ENCODE assay signal across 8 cellular contexts in the genomic region with DNA sequence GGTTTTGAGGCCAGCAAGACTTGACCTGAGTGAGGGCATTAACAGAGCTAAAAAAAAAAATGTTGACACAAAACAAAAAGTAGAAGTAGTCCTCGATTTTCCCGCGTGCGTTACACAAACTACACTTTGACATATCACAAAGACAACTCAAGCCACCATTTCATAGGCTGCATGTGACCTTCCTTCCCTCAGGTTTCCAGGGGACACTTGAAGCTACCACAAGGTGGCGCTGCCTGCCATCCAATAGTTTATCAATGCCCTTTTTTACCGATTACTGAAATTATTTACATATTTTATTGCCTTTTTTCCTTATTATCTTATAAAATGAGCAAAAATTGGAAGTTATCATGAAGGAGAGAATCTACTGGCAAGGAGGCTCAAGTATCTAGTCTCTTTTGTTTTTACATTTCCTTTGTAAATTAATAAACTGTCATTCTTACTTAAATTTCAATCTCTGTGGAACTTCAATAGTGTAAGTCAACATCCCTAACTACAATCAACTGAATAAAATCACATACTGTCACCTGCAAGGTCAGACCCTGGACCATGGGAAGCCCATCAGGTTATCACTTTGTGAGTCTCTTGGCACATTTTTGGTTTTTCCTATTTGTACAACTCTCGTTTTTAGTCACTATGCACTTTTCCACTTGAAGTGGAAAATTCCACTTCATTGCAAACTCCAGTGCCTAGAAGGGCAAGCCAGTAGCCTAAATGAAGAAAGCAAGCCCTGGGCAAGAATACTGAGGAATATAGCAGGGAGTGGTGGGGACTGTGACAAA.
DNase-seq lines count a peak whose midpoint lies in the region; ATAC-seq and TF ChIP-seq lines count a peak whose summit lies in the region.

No MANE protein-coding gene starts in this region.

- no peaks in the 10 kb centered on the region for H3K36me3 ChIP-seq in mammary epithelial cell (ENCODE audit: insufficient read depth, low read length)

- intact Hi-C loops in mammary epithelial cell (cut with micrococcal nuclease): loop anchor here (1.0 to 10.0 kb wide), 6 partner anchors 100 to 1112 kb away; no protein-coding TSS in a partner anchor

- H3K79me2 ChIP-seq in mammary epithelial cell (ENCODE audit: insufficient read depth, low read length): no peaks in the 10 kb centered on the region

- no peak overlapping the region for H3K4me3 ChIP-seq in mammary epithelial cell (replicated peaks in 1 of 3; ENCODE audit: insufficient read depth in 1 of 3, low read depth in 2 of 3, low read length in 3 of 3)

- H3K9me3 ChIP-seq in mammary epithelial cell (replicated peaks; ENCODE audit: insufficient read depth, low read length): no peaks in the 10 kb centered on the region

- CTCF ChIA-PET in WTC11 (lab: Charles Lee): interaction anchor here (0.6 to 1.6 kb wide), 6 partner anchors 9 to 282 kb away, joined by 3 to 8 read pairs (median 4); no protein-coding TSS in a partner anchor
- CTCF ChIA-PET in mammary epithelial cell (lab: Charles Lee; ENCODE audit: low non-redundant PET): interaction anchor here (0.6 to 0.7 kb wide), 2 partner anchors 97 to 99 kb away, joined by 6 to 8 read pairs; no protein-coding TSS in a partner anchor

- ATAC-seq in WTC11 (0 out of 2 replicates have a peak, but pooled peaks have one; percentile 16), HG02870 (IDR thresholded peaks at IDR 0.05; ENCODE audit: unreplicated experiment) (no peak)

- H3K36me3 Mint-ChIP-seq in HFFc6 (ENCODE audit: low read depth) (no peaks in the 10 kb centered on the region), WTC11 (no peaks in the 10 kb centered on the region)

- H3K27me3 ChIP-seq in mammary epithelial cell (ENCODE audit: insufficient read depth, low read length): no peaks in the 10 kb centered on the region

- H3K9me3 Mint-ChIP-seq in HFFc6 (no peaks in the 10 kb centered on the region), WTC11 (no peaks in the 10 kb centered on the region)

- H3K27me3 Mint-ChIP-seq in HFFc6 (ENCODE audit: insufficient read depth) (peaks cover 10% of the 10 kb centered on the region; the same call in 1 of the 2 replicates), WTC11 (ENCODE audit: low read depth) (peaks cover 6% of the 10 kb centered on the region; the same call in 1 of the 2 replicates)

- H2AFZ ChIP-seq in mammary epithelial cell (ENCODE audit: low read depth, low read length): no peak overlapping the region

- H3K4me3 Mint-ChIP-seq in HFFc6 (no peak overlapping the region), WTC11 (no peak overlapping the region)

- TF ChIP-seq CTCF in HFFc6 (IDR thresholded peaks at IDR 0.05) (peak; percentile 99), WTC11 (IDR thresholded peaks at IDR 0.05) (peak; percentile 91), mammary epithelial cell (conservative IDR thresholded peaks at IDR 0.05 in 1 of 2, IDR thresholded peaks at IDR 0.05 in 1 of 2; ENCODE audit: extremely low read depth in 1 of 2, insufficient read depth in 1 of 2, low read depth in 1 of 2, low read length in 2 of 2) (peak; percentile 90 to 96)

- H3K27ac Mint-ChIP-seq in HFFc6: no peak overlapping the region
- H3K27ac Mint-ChIP-seq in WTC11: no peak overlapping the region; the same call in 1 of the 2 replicates

- no peak overlapping the region for H3K9ac ChIP-seq in mammary epithelial cell (ENCODE audit: insufficient read depth, low read length)

- no TSS peak for BruUV-seq in mammary epithelial cell (replicated peaks; lab: Mats Ljungman, UMichigan)

- DNase-seq in EH (ENCODE audit: low read depth): peak; percentile 50
- peak; percentile 31 for DNase-seq in HFFc6
- peak; percentile 50 for DNase-seq in NCI-H2196 treated with DMSO at 0.1 percent for 48 hours (lab: John Stamatoyannopoulos, UW; ENCODE audit: unreplicated experiment)
- DNase-seq in WTC11 (ENCODE audit: low spot score): peak; percentile 76
- DNase-seq in mammary epithelial cell: peak; percentile 30
- peak; percentile 31 for DNase-seq in kidney glomerular epithelial cell (lab: John Stamatoyannopoulos, UW)
- peak; percentile 66 to 70 for DNase-seq in stimulated activated CD4-positive, alpha-beta T cell treated with anti-CD3 and anti-CD28 coated beads, Interleukin-4, amount 100 ng/mL, for 4 hours

- no peak overlapping the region for H3K4me2 ChIP-seq in mammary epithelial cell (ENCODE audit: insufficient read depth, low read depth, low read length)

- no peak overlapping the region for H3K27ac ChIP-seq in mammary epithelial cell (ENCODE audit: insufficient read depth, low read depth, low read length)

- no peaks in the 10 kb centered on the region for H3K4me1 ChIP-seq in mammary epithelial cell (ENCODE audit: insufficient read depth, low read length)

- no peaks in the 10 kb centered on the region for H4K20me1 ChIP-seq in mammary epithelial cell (ENCODE audit: insufficient read depth, low read length)

- in situ Hi-C loops in mammary epithelial cell (cut with MboI; ENCODE audit: low sequenced_read_pairs in 2 of 2): no loop called here

- H3K4me1 Mint-ChIP-seq in HFFc6 (ENCODE audit: low read depth) (peaks cover 20% of the 10 kb centered on the region), WTC11 (peaks cover 22% of the 10 kb centered on the region)

- POLR2A ChIA-PET in WTC11 (lab: Charles Lee): no interaction called here

- dilution Hi-C loops in mammary epithelial cell (cut with HindIII; ENCODE audit: low sequenced_read_pairs): no loop called here

- WGBS in mammary epithelial cell (ENCODE audit: low coverage, missing lambda C conversion rate): 6% methylated on average over 7 of the region's 7 CpGs

TF ChIP-seq in WTC11, 78 proteins besides CTCF, POLR2A, EP300 and RAD21:
- TF ChIP-seq FOXK1 (CRISPR knock-in tag; IDR thresholded peaks at IDR 0.05) (no peak), EMX1 (CRISPR knock-in tag; IDR thresholded peaks at IDR 0.05) (no peak)
- TF ChIP-seq, protein P1, sequence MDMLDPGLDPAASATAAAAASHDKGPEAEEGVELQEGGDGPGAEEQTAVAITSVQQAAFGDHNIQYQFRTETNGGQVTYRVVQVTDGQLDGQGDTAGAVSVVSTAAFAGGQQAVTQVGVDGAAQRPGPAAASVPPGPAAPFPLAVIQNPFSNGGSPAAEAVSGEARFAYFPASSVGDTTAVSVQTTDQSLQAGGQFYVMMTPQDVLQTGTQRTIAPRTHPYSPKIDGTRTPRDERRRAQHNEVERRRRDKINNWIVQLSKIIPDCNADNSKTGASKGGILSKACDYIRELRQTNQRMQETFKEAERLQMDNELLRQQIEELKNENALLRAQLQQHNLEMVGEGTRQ (CRISPR knock-in tag; IDR thresholded peaks at IDR 0.05): peak; percentile 76
- TF ChIP-seq, protein P2, sequence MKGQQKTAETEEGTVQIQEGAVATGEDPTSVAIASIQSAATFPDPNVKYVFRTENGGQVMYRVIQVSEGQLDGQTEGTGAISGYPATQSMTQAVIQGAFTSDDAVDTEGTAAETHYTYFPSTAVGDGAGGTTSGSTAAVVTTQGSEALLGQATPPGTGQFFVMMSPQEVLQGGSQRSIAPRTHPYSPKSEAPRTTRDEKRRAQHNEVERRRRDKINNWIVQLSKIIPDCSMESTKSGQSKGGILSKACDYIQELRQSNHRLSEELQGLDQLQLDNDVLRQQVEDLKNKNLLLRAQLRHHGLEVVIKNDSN (CRISPR knock-in tag; IDR thresholded peaks at IDR 0.05): peak; percentile 78
